22 cellular contexts compared by ENCODE assay signal in genomic region chr3:152879790-152880174, GRCh38. TPM values are rescaled to one million over a fixed set of nuclear protein-coding genes. Genes with fewer than 3 reads are reported as not detected.
DNase-seq lines count a peak whose midpoint lies in the region; ATAC-seq and TF ChIP-seq lines count a peak whose summit lies in the region.
"Had no signal": no experiment of that assay in that cellular context is flagged by ENCODE, and none has a peak within 500 bp of the region (broad histone marks: within the 10 kb centered on the region; RNA-seq: fewer than 3 reads in every experiment).

No MANE protein-coding gene starts in this region.

- H3K36me3 Mint-ChIP-seq in activated T-cell treated with anti-CD3 and anti-CD28 coated beads, Interleukin-2, amount 50 U/mL, for 72 hours (ENCODE audit: insufficient read depth in 2 of 2): peaks cover 0 to 1% of the 10 kb centered on the region in 2 donors
- H3K36me3 Mint-ChIP-seq in dendritic cell treated with granulocyte-macrophage colony-stimulating factor and Interleukin-4, amounts not matched to agents 40 ng/mL and 50 ng/mL, for 4 days (ENCODE audit: low read depth): peaks cover 13% of the 10 kb centered on the region
- H3K36me3 Mint-ChIP-seq: CD14-positive monocyte; CD8-positive, alpha-beta memory T cell had no signal

- no peak overlapping the region for H3K27ac ChIP-seq in aorta (ENCODE audit: low read depth in 1 of 2, low read length in 2 of 2)
- H3K27ac ChIP-seq: 22Rv1; BLaER1 treated with 17β-estradiol and CSF1 and Interleukin-3, amounts not matched to agents 10 nM and 100 nM had no signal

- peaks cover 6 to 8% of the 10 kb centered on the region in 2 donors for H3K9me3 Mint-ChIP-seq in activated T-cell treated with anti-CD3 and anti-CD28 coated beads, Interleukin-2, amount 50 U/mL, for 72 hours
- H3K9me3 Mint-ChIP-seq in dendritic cell treated with granulocyte-macrophage colony-stimulating factor and Interleukin-4, amounts not matched to agents 40 ng/mL and 50 ng/mL, for 4 days: peaks cover 12% of the 10 kb centered on the region

- 58 to 64% methylated on average over 2 of the region's 2 CpGs for WGBS in aorta, 2 donors

- H3K27me3 Mint-ChIP-seq in activated T-cell treated with anti-CD3 and anti-CD28 coated beads, Interleukin-2, amount 50 U/mL, for 72 hours (ENCODE audit: low read depth): no peaks in the 10 kb centered on the region
- no peaks in the 10 kb centered on the region for H3K27me3 Mint-ChIP-seq in dendritic cell treated with granulocyte-macrophage colony-stimulating factor and Interleukin-4, amounts not matched to agents 40 ng/mL and 50 ng/mL, for 4 days
- H3K27me3 Mint-ChIP-seq: CD8-positive, alpha-beta memory T cell had no signal

- H3K36me3 ChIP-seq in mucosa of descending colon (ENCODE audit: low read depth) (no peaks in the 10 kb centered on the region), aorta (ENCODE audit: control insufficient read depth in 1 of 2, insufficient read depth in 2 of 2, low read length in 1 of 2) (no peaks in the 10 kb centered on the region)
- H3K36me3 ChIP-seq: BE2C; BLaER1 treated with 17β-estradiol and CSF1 and Interleukin-3, amounts not matched to agents 10 nM and 100 nM had no signal

- H3K9me3 ChIP-seq in mucosa of descending colon (no peaks in the 10 kb centered on the region), aorta (ENCODE audit: control insufficient read depth, low read length) (no peaks in the 10 kb centered on the region)
- H3K9me3 ChIP-seq: BE2C had no signal

- intact Hi-C loops in dendritic cell treated with granulocyte-macrophage colony-stimulating factor and Interleukin-4, amounts not matched to agents 40 ng/mL and 50 ng/mL, for 4 days (cut with micrococcal nuclease): no loop called here
- intact Hi-C loops in mucosa of descending colon (cut with DNase I, micrococcal nuclease) (no loop called here), aorta (cut with DNase I) (no loop called here)

- no peak for TF ChIP-seq CTCF in mucosa of descending colon (IDR thresholded peaks at IDR 0.05)

- no peak overlapping the region for H3K4me3 Mint-ChIP-seq in activated T-cell treated with anti-CD3 and anti-CD28 coated beads, Interleukin-2, amount 50 U/mL, for 72 hours
- H3K4me3 Mint-ChIP-seq in dendritic cell treated with granulocyte-macrophage colony-stimulating factor and Interleukin-4, amounts not matched to agents 40 ng/mL and 50 ng/mL, for 4 days: no peak overlapping the region
- H3K4me3 Mint-ChIP-seq: CD14-positive monocyte; CD4-positive, alpha-beta T cell; CD8-positive, alpha-beta memory T cell; GM23338; H9 had no signal

- no peak for DNase-seq in activated T-cell treated with anti-CD3 and anti-CD28 coated beads, Interleukin-2, amount 50 U/mL, for 72 hours
- no peak for DNase-seq in activated T-cell treated with anti-CD3 and anti-CD28 coated beads for 4 hours
- DNase-seq in mucosa of descending colon: no peak
- DNase-seq in aorta: no peak
- no peak for DNase-seq in AG08396 (ENCODE audit: low spot score)
- DNase-seq in RKO (ENCODE audit: low spot score): no peak
- DNase-seq: AML-193; BE2C; CD4-positive, alpha-beta T cell; CD8-positive, alpha-beta memory T cell; DMS 273 treated with DMSO at 0.1 percent for 48 hours; DMS79; EL; GDM1; H9 had no signal

- no peak for ATAC-seq in activated T-cell treated with anti-CD3 and anti-CD28 coated beads, Interleukin-2, amount 50 U/mL, for 72 hours (replicated peaks in 1 of 2)
- ATAC-seq in mucosa of descending colon: peak; percentile 60
- no peak for ATAC-seq in HG02840 (IDR thresholded peaks at IDR 0.05; ENCODE audit: low FRiP score, unreplicated experiment)
- ATAC-seq in aorta (ENCODE audit: low FRiP score): no peak
- ATAC-seq: GM23338, HCT116 had no signal

- H3K4me1 ChIP-seq in mucosa of descending colon (ENCODE audit: low read depth): no peaks in the 10 kb centered on the region
- no peaks in the 10 kb centered on the region for H3K4me1 ChIP-seq in aorta (ENCODE audit: control insufficient read depth in 1 of 2, insufficient read depth in 2 of 2, low read length in 2 of 2)
- H3K4me1 ChIP-seq: BE2C; BLaER1 treated with 17β-estradiol and CSF1 and Interleukin-3, amounts not matched to agents 10 nM and 100 nM had no signal

- no peaks in the 10 kb centered on the region for H3K4me1 Mint-ChIP-seq in activated T-cell treated with anti-CD3 and anti-CD28 coated beads, Interleukin-2, amount 50 U/mL, for 72 hours (ENCODE audit: low read depth)
- H3K4me1 Mint-ChIP-seq in dendritic cell treated with granulocyte-macrophage colony-stimulating factor and Interleukin-4, amounts not matched to agents 40 ng/mL and 50 ng/mL, for 4 days (ENCODE audit: low read depth): peaks cover 21% of the 10 kb centered on the region
- H3K4me1 Mint-ChIP-seq: CD8-positive, alpha-beta memory T cell; GM23338; H9 had no signal

- H3K4me3 ChIP-seq in mucosa of descending colon (no peak overlapping the region), aorta (ENCODE audit: low read length in 2 of 2) (no peak overlapping the region)
- H3K4me3 ChIP-seq: BLaER1 treated with 17β-estradiol and CSF1 and Interleukin-3, amounts not matched to agents 10 nM and 100 nM; GM23338 had no signal

- no peaks in the 10 kb centered on the region for H3K27me3 ChIP-seq in aorta (ENCODE audit: control insufficient read depth in 1 of 2, insufficient read depth in 2 of 2, low read length in 1 of 2)
- H3K27me3 ChIP-seq: BE2C; BLaER1 treated with 17β-estradiol and CSF1 and Interleukin-3, amounts not matched to agents 10 nM and 100 nM had no signal

- peak overlapping the region; percentile 5 for H3K27ac Mint-ChIP-seq in activated T-cell treated with anti-CD3 and anti-CD28 coated beads, Interleukin-2, amount 50 U/mL, for 72 hours
- H3K27ac Mint-ChIP-seq in dendritic cell treated with granulocyte-macrophage colony-stimulating factor and Interleukin-4, amounts not matched to agents 40 ng/mL and 50 ng/mL, for 4 days: peak overlapping the region; percentile 53
- H3K27ac Mint-ChIP-seq: CD14-positive monocyte; CD4-positive, alpha-beta T cell; CD8-positive, alpha-beta memory T cell; GM23338; H9 had no signal

RNA-seq across cellular contexts. Expression of gene P2RY1, which starts 44.9 kb away (rescaled TPM):
- total RNA-seq in activated T-cell treated with anti-CD3 and anti-CD28 coated beads, Interleukin-2, amount 50 U/mL, for 72 hours: 1 to 10 TPM; 1.7 to 2.4 TPM
- total RNA-seq in mucosa of descending colon (10 to 100 TPM; 18.8 to 40.1 (median 37.8) TPM), aorta (1 to 10 TPM; 3.1 to 3.5 TPM)
- polyA plus RNA-seq in aorta: under 1 TPM; 0.13 to 0.20 TPM
- polyA plus RNA-seq: CD8-positive, alpha-beta memory T cell had no signal

Comparison
In these comparisons a context has a peak if more than half of its experiments do, and no peak if none do; other contexts are left out.
1. RNA of gene P2RY1, which starts 44.9 kb away (total RNA-seq): 18.8 to 40.1 TPM in mucosa of descending colon; 3.1 to 3.5 TPM in aorta and 1.7 to 2.4 TPM in activated T-cell treated with anti-CD3 and anti-CD28 coated beads, Interleukin-2, amount 50 U/mL, for 72 hours; every median in the first group is over 4 times any median in the second.